ENCODE assay signal across 14 cellular contexts in the genomic region with DNA sequence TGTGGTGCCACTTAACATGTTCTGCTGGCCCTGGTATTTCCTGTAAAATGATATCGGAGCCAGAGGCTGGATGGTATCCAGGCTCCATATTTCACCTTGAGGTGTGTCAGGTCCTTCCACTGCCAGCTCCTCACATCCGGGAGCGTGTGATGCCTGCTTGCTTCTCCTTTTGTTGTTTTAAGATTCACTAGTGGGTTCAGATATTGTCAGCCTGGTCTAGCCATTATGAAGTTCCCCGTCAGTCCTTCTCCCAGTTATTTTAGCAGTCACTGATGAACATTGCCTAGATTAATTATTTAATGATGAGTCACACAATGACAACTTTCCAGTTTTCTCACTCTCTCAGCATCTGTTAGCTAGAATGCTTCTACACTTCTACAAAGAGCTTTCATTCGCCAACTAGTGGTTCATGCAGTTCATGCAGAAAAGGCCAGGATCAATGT. TPM values are rescaled to one million over a fixed set of nuclear protein-coding genes. Genes with fewer than 3 reads are reported as not detected.
DNase-seq lines count a peak whose midpoint lies in the region; ATAC-seq and TF ChIP-seq lines count a peak whose summit lies in the region.
"Had no signal": no experiment of that assay in that cellular context is flagged by ENCODE, and none has a peak within 500 bp of the region (broad histone marks: within the 10 kb centered on the region; RNA-seq: fewer than 3 reads in every experiment).

No MANE protein-coding gene starts in this region.

- no peak for TF ChIP-seq POLR2A in thyroid gland (IDR thresholded peaks at IDR 0.05)

- H3F3A ChIP-seq in PC-9 (ENCODE audit: insufficient read depth, low read depth) (peaks cover 6% of the 10 kb centered on the region), SK-N-SH (replicated peaks; ENCODE audit: insufficient read depth) (peaks cover 3% of the 10 kb centered on the region)

- no peak for ATAC-seq in GM19467 (IDR thresholded peaks at IDR 0.05; ENCODE audit: unreplicated experiment)
- ATAC-seq: left colon had no signal

- H3K27me3 ChIP-seq in PC-9 (ENCODE audit: insufficient read depth, low read depth) (peaks cover 5% of the 10 kb centered on the region; the same call in 1 of the 2 replicates), thyroid gland (no peaks in the 10 kb centered on the region), SK-N-SH (ENCODE audit: insufficient read depth) (no peaks in the 10 kb centered on the region)
- H3K27me3 ChIP-seq: right atrium auricular region had no signal

- intact Hi-C loops in PC-9 (cut with micrococcal nuclease; ENCODE audit: unreplicated experiment), result no loop called here
- intact Hi-C loops in thyroid gland (cut with DNase I), result no loop called here

- H3K9ac ChIP-seq in SK-N-SH, result no peak overlapping the region

- POLR2A ChIA-PET in PC-9 (lab: Charles Lee; ENCODE audit: unreplicated experiment) (interaction anchor here (0.6 kb wide), 1 partner anchor 178 kb away, joined by 4 read pairs; no protein-coding TSS in a partner anchor), SK-N-SH (lab: Yijun Ruan, JAX) (no interaction called here)

- DNase-seq in Ammon's horn (ENCODE audit: low spot score) (peak; percentile 50), PC-9 (peak; percentile 18 to 61), fibroblast of pulmonary artery (ENCODE audit: low read depth) (no peak), thyroid gland (no peak), SK-N-SH (no peak)
- DNase-seq in stimulated activated naive CD4-positive, alpha-beta T cell treated with Interleukin-2 at 50 U/mL for 16 hours (lab: John Stamatoyannopoulos, UW), result no peak
- DNase-seq: CD4-positive, CD25-positive, alpha-beta regulatory T cell; left colon had no signal

- 80 to 84% methylated on average over 5 of the region's 5 CpGs for WGBS in thyroid gland, 2 donors
- WGBS in SK-N-SH (ENCODE audit: low lambda C conversion rate), result 58% methylated on average over 5 of the region's 5 CpGs

- no peaks in the 10 kb centered on the region for H3K79me2 ChIP-seq in PC-9 (ENCODE audit: low read depth)
- no peaks in the 10 kb centered on the region for H3K79me2 ChIP-seq in SK-N-SH (ENCODE audit: insufficient read depth)

- CTCF ChIA-PET in PC-9 (lab: Charles Lee), result interaction anchor here (0.6 to 0.7 kb wide), 4 partner anchors 11 to 545 kb away, joined by 3 to 9 read pairs (median 4); partner anchors contain the start of genes DNAAF1 and HSDL1
- CTCF ChIA-PET in SK-N-SH (lab: Yijun Ruan, JAX), result interaction anchor here (0.6 to 2.2 kb wide), 4 partner anchors 9 to 50 kb away, joined by 3 to 6 read pairs (median 4); partner anchors contain the start of gene TAF1C

- TF ChIP-seq RAD21 in SK-N-SH (IDR thresholded peaks at IDR 0.05; ENCODE audit: low read length), result no peak

- H3K4me1 ChIP-seq in PC-9 (replicated peaks; ENCODE audit: insufficient read depth) (no peaks in the 10 kb centered on the region), thyroid gland (no peaks in the 10 kb centered on the region), SK-N-SH (ENCODE audit: control insufficient read depth in 1 of 2, insufficient read depth in 2 of 2, low read depth in 1 of 2, low read length in 1 of 2) (peaks cover 0 to 2% of the 10 kb centered on the region in 2 experiments; a peak in 1 of 4 replicates)
- H3K4me1 ChIP-seq: right atrium auricular region had no signal

- no peak overlapping the region for H3K27ac ChIP-seq in PC-9
- H3K27ac ChIP-seq in thyroid gland, result no peak overlapping the region
- H3K27ac ChIP-seq in SK-N-SH (ENCODE audit: low read depth in 2 of 2, low read length in 1 of 2), result no peak overlapping the region

- H2AFZ ChIP-seq in PC-9 (no peak overlapping the region), SK-N-SH (ENCODE audit: low read depth) (no peak overlapping the region)

- no TSS peak for BruUV-seq in PC-9 (replicated peaks; lab: Mats Ljungman, UMichigan)

- no peaks in the 10 kb centered on the region for H4K20me1 ChIP-seq in PC-9 (ENCODE audit: insufficient read depth)
- H4K20me1 ChIP-seq in SK-N-SH (ENCODE audit: insufficient read depth), result no peaks in the 10 kb centered on the region

- TF ChIP-seq EP300 in SK-N-SH (IDR thresholded peaks at IDR 0.05; ENCODE audit: borderline replicate concordance in 1 of 2, low read depth in 1 of 2, low read length in 1 of 2), result no peak

- H3K9me3 ChIP-seq in PC-9 (ENCODE audit: insufficient read depth, low read depth) (0 out of 2 replicates have a peak, but pooled peaks cover 5% of the 10 kb centered on the region), thyroid gland (no peaks in the 10 kb centered on the region), SK-N-SH (no peaks in the 10 kb centered on the region)
- H3K9me3 ChIP-seq: right atrium auricular region had no signal

- TF ChIP-seq CTCF in GM12872 (IDR thresholded peaks at IDR 0.05; ENCODE audit: insufficient read depth, low read depth, low read length), result 0 out of 3 replicates have a peak, but pooled peaks have one; percentile 25
- TF ChIP-seq CTCF in PC-9 (conservative IDR thresholded peaks at IDR 0.05), result peak; percentile 24; the same call in 1 of the 2 replicates
- peak; percentile 10 for TF ChIP-seq CTCF in fibroblast of pulmonary artery (IDR thresholded peaks at IDR 0.05; ENCODE audit: low read length, missing control alignments)
- no peak for TF ChIP-seq CTCF in thyroid gland (IDR thresholded peaks at IDR 0.05)
- no peak; the same call in 1 of the 2 replicates for TF ChIP-seq CTCF in SK-N-SH (IDR thresholded peaks at IDR 0.05)

- H3K36me3 ChIP-seq in PC-9 (ENCODE audit: low read depth) (no peaks in the 10 kb centered on the region), thyroid gland (no peaks in the 10 kb centered on the region), SK-N-SH (replicated peaks in 1 of 2; ENCODE audit: control insufficient read depth in 1 of 2, insufficient read depth in 2 of 2, low read length in 1 of 2) (no peaks in the 10 kb centered on the region)
- H3K36me3 ChIP-seq: right atrium auricular region had no signal

- H3K9me2 ChIP-seq in PC-9 (ENCODE audit: insufficient read depth) (no peaks in the 10 kb centered on the region), SK-N-SH (no peaks in the 10 kb centered on the region)

- H3K4me3 ChIP-seq in PC-9 (no peak overlapping the region), fibroblast of pulmonary artery (replicated peaks; ENCODE audit: low read depth, low read length) (no peak overlapping the region), thyroid gland (replicated peaks in 1 of 3) (no peak overlapping the region), SK-N-SH (ENCODE audit: low read depth in 2 of 2, low read length in 1 of 2) (no peak overlapping the region)
- H3K4me3 ChIP-seq: right atrium auricular region had no signal

- H3K4me2 ChIP-seq in PC-9 (no peak overlapping the region), SK-N-SH (no peak overlapping the region)

TF ChIP-seq in SK-N-SH, 30 proteins besides CTCF, POLR2A, EP300 and RAD21 (continues in another document):
- TF ChIP-seq CHD2 (IDR thresholded peaks at IDR 0.05; ENCODE audit: low read length, partially characterized antibody) (no peak), RXRA (IDR thresholded peaks at IDR 0.05; ENCODE audit: borderline replicate concordance, low read depth) (no peak), ZBTB33 (IDR thresholded peaks at IDR 0.05; ENCODE audit: borderline replicate concordance, low read depth) (no peak), JUND (IDR thresholded peaks at IDR 0.05) (no peak), RCOR1 (IDR thresholded peaks at IDR 0.05; ENCODE audit: low read length) (no peak)
- TF ChIP-seq, protein P1, sequence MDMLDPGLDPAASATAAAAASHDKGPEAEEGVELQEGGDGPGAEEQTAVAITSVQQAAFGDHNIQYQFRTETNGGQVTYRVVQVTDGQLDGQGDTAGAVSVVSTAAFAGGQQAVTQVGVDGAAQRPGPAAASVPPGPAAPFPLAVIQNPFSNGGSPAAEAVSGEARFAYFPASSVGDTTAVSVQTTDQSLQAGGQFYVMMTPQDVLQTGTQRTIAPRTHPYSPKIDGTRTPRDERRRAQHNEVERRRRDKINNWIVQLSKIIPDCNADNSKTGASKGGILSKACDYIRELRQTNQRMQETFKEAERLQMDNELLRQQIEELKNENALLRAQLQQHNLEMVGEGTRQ (IDR thresholded peaks at IDR 0.05; ENCODE audit: borderline replicate concordance, low read depth, low read length), result no peak

RNA-seq across cellular contexts. Expression of gene DNAAF1, which starts 11.3 kb away (rescaled TPM):
- total RNA-seq in PC-9 (2021), result 1.2 and 3.9 TPM in 2 replicates
- 10 to 100 TPM in 1 of 4 donors, 1 to 10 TPM in 3; 1.5 to 11.2 (median 2.8) TPM for total RNA-seq in thyroid gland
- 0.26 and 0.35 TPM in 2 replicates for polyA plus RNA-seq in SK-N-SH (2012; rRNA removed)
- 0.09 TPM in 2 replicates for polyA plus RNA-seq in SK-N-SH (2012; cell fraction: cytosol; rRNA removed)
- polyA plus RNA-seq in SK-N-SH (2012; cell fraction: nucleus; rRNA removed), result 2.1 and 2.2 TPM in 2 replicates
- total RNA-seq: glomerular endothelial cell, myocyte, NCI-H460 had no signal

RNA-seq across cellular contexts. Expression of gene HSDL1, which starts 11.4 kb away (rescaled TPM):
- total RNA-seq in PC-9 (2021) (30.5 and 32.1 TPM in 2 replicates), thyroid gland (10 to 100 TPM; 37.2 to 82.9 (median 59.5) TPM)
- polyA plus RNA-seq in SK-N-SH (2012; rRNA removed), result 14.5 and 19.3 TPM in 2 replicates
- polyA plus RNA-seq in SK-N-SH (2012; cell fraction: cytosol; rRNA removed), result 18.4 and 19.0 TPM in 2 replicates
- 9.7 and 18.6 TPM in 2 replicates for polyA plus RNA-seq in SK-N-SH (2012; cell fraction: nucleus; rRNA removed)

RNA-seq across cellular contexts. Expression of gene TAF1C, which starts 30.5 kb away (rescaled TPM):
- total RNA-seq in PC-9 (2021) (40.2 and 43.0 TPM in 2 replicates), thyroid gland (10 to 100 TPM; 29.4 to 64.2 (median 56.3) TPM)
- polyA plus RNA-seq in SK-N-SH (2012; rRNA removed), result 49.3 and 56.1 TPM in 2 replicates
- polyA plus RNA-seq in SK-N-SH (2012; cell fraction: cytosol; rRNA removed), result 7.4 and 12.2 TPM in 2 replicates
- polyA plus RNA-seq in SK-N-SH (2012; cell fraction: nucleus; rRNA removed), result 440 and 505 TPM in 2 replicates

RNA-seq across cellular contexts. Expression of gene ADAD2, which starts 34.6 kb away (rescaled TPM):
- total RNA-seq in PC-9 (2021) (not detected in 2 replicates), thyroid gland (under 1 TPM; 0.24 to 0.78 (median 0.54) TPM)
- not detected in 2 replicates for polyA plus RNA-seq in SK-N-SH (2012; rRNA removed)
- polyA plus RNA-seq in SK-N-SH (2012; cell fraction: cytosol; rRNA removed), result not detected in 2 replicates
- 0.02 and 0.04 TPM in 2 replicates for polyA plus RNA-seq in SK-N-SH (2012; cell fraction: nucleus; rRNA removed)
- total RNA-seq: CD4-positive, CD25-positive, alpha-beta regulatory T cell; myocyte; NCI-H460 had no signal

RNA-seq across cellular contexts. Expression of gene MBTPS1, which starts 39.6 kb away (rescaled TPM):
- 80.3 and 96.0 TPM in 2 replicates for total RNA-seq in PC-9 (2021)
- 100 to 1,000 TPM; 126 to 185 (median 166) TPM for total RNA-seq in thyroid gland
- polyA plus RNA-seq in SK-N-SH (2012; rRNA removed), result 81.6 and 84.9 TPM in 2 replicates
- polyA plus RNA-seq in SK-N-SH (2012; cell fraction: cytosol; rRNA removed), result 81.9 and 82.5 TPM in 2 replicates
- 140 and 164 TPM in 2 replicates for polyA plus RNA-seq in SK-N-SH (2012; cell fraction: nucleus; rRNA removed)

Comparison
In these comparisons a context has a peak if more than half of its experiments do, and no peak if none do; other contexts are left out.
1. DNase-seq: peak in Ammon's horn (single experiment) and PC-9 (2 of 2); none in fibroblast of pulmonary artery (single experiment), thyroid gland (0 of 2), SK-N-SH (single experiment) and stimulated activated naive CD4-positive, alpha-beta T cell treated with Interleukin-2 at 50 U/mL for 16 hours (single experiment).
2. CTCF ChIP-seq: peak in GM12872 (single experiment), PC-9 (single experiment) and fibroblast of pulmonary artery (single experiment); none in thyroid gland (0 of 6) and SK-N-SH (single experiment).